In genomic region chr1:198638441-198638840, GRCh38 we compare ENCODE assay signal across 8 cellular contexts. TPM values are rescaled to one million over a fixed set of nuclear protein-coding genes. Genes with fewer than 3 reads are reported as not detected.
DNase-seq lines count a peak whose midpoint lies in the region; ATAC-seq and TF ChIP-seq lines count a peak whose summit lies in the region.

No MANE protein-coding gene starts in this region.

- peak overlapping the region; percentile 77 to 100 (median 92) for H3K4me3 Mint-ChIP-seq in naive thymus-derived CD4-positive, alpha-beta T cell

- H3K9ac ChIP-seq in Loucy (ENCODE audit: low read depth, low read length, poor library complexity, severe bottlenecking) = peak overlapping the region; percentile 97

- DNase-seq in naive thymus-derived CD4-positive, alpha-beta T cell = no peak
- DNase-seq in NCI-H1694 (lab: John Stamatoyannopoulos, UW) (no peak), amniotic stem cell (lab: John Stamatoyannopoulos, UW) (no peak), SKM-1 treated with dmso at 0.1 percent for 144 hours (lab: John Stamatoyannopoulos, UW; ENCODE audit: unreplicated experiment) (no peak), posterior vena cava (ENCODE audit: low spot score) (no peak)

- no peaks in the 10 kb centered on the region for H3K9me2 ChIP-seq in Loucy (replicated peaks; ENCODE audit: low read depth, low read length)

- H3K27me3 ChIP-seq in Loucy (ENCODE audit: insufficient read depth, low read length, poor library complexity, severe bottlenecking) = peaks cover 10% of the 10 kb centered on the region
- no peaks in the 10 kb centered on the region for H3K27me3 ChIP-seq in naive thymus-derived CD4-positive, alpha-beta T cell (ENCODE audit: control insufficient read depth in 2 of 2, insufficient read depth in 2 of 2, low read length in 2 of 2)

- TF ChIP-seq CTCF in Loucy (conservative IDR thresholded peaks at IDR 0.05; ENCODE audit: low read length) = no peak

- peaks cover 13 to 44% (median 39%) of the 10 kb centered on the region in 5 donors for H3K36me3 Mint-ChIP-seq in naive thymus-derived CD4-positive, alpha-beta T cell

- no peak overlapping the region for H2AFZ ChIP-seq in Loucy (ENCODE audit: low read length)

- intact Hi-C loops in naive thymus-derived CD4-positive, alpha-beta T cell (cut with micrococcal nuclease) = loop anchor here (1.0 to 5.0 kb wide), 4 partner anchors 9 to 481 kb away; partner anchors contain the start of gene NEK7 (in 1 of the 2)
- intact Hi-C loops in posterior vena cava (cut with DNase I) = no loop called here

- H4K20me1 ChIP-seq in Loucy (ENCODE audit: insufficient read depth, low read length, poor library complexity, severe bottlenecking) = no peaks in the 10 kb centered on the region

- peaks cover 10% of the 10 kb centered on the region; the same call in 1 of the 2 replicates for H3K36me3 ChIP-seq in Loucy (ENCODE audit: insufficient read depth, low read length)
- H3K36me3 ChIP-seq in naive thymus-derived CD4-positive, alpha-beta T cell (ENCODE audit: control insufficient read depth in 2 of 3, insufficient read depth in 3 of 3, low read length in 3 of 3) = peaks cover 0 to 6% (median 5%) of the 10 kb centered on the region in 3 experiments

- peaks cover 57% of the 10 kb centered on the region for H3K4me1 ChIP-seq in Loucy (ENCODE audit: insufficient read depth, low read length, poor library complexity, severe bottlenecking)
- peaks cover 37 to 46% of the 10 kb centered on the region in 2 donors for H3K4me1 ChIP-seq in naive thymus-derived CD4-positive, alpha-beta T cell (ENCODE audit: control insufficient read depth in 2 of 2, insufficient read depth in 2 of 2, low read length in 2 of 2)

- no peaks in the 10 kb centered on the region for H3K9me3 ChIP-seq in Loucy (ENCODE audit: insufficient read depth, low read depth, low read length)
- H3K9me3 ChIP-seq in naive thymus-derived CD4-positive, alpha-beta T cell (ENCODE audit: control insufficient read depth in 2 of 3, low read length in 3 of 3) = no peaks in the 10 kb centered on the region

- ATAC-seq in GM18861 (IDR thresholded peaks at IDR 0.05; ENCODE audit: unreplicated experiment) (peak; percentile 14), GM21723 (IDR thresholded peaks at IDR 0.05; ENCODE audit: unreplicated experiment) (peak; percentile 25)
- ATAC-seq in naive thymus-derived CD4-positive, alpha-beta T cell = no peak

- H3K27me3 Mint-ChIP-seq in naive thymus-derived CD4-positive, alpha-beta T cell = no peaks in the 10 kb centered on the region

- H3F3A ChIP-seq in Loucy (ENCODE audit: low read depth) = peaks cover 13% of the 10 kb centered on the region; the same call in 1 of the 2 replicates

- H3K4me3 ChIP-seq in Loucy (ENCODE audit: low read length, poor library complexity, severe bottlenecking) = peak overlapping the region; percentile 85
- H3K4me3 ChIP-seq in naive thymus-derived CD4-positive, alpha-beta T cell (ENCODE audit: low read length) = peak overlapping the region; percentile 81

- H3K27ac ChIP-seq in naive thymus-derived CD4-positive, alpha-beta T cell (ENCODE audit: low read depth, low read length) = peak overlapping the region; percentile 94

- CTCF ChIA-PET in naive thymus-derived CD4-positive, alpha-beta T cell (lab: Charles Lee) = interaction anchor here (0.6 to 8.4 kb wide), 4 partner anchors 12 to 91 kb away, joined by 3 to 88 read pairs (median 5); no protein-coding TSS in a partner anchor

- peaks cover 100% of the 10 kb centered on the region for H3K79me2 ChIP-seq in Loucy (ENCODE audit: insufficient read depth, low read length)

- H3K27ac Mint-ChIP-seq in naive thymus-derived CD4-positive, alpha-beta T cell = peak overlapping the region; percentile 86 to 98 (median 95)

- peak overlapping the region; percentile 95 for H3K4me2 ChIP-seq in Loucy (ENCODE audit: low read depth, low read length, poor library complexity, severe bottlenecking)

- H3K9me3 Mint-ChIP-seq in naive thymus-derived CD4-positive, alpha-beta T cell = peaks cover 0 to 12% (median 5%) of the 10 kb centered on the region in 11 donors

- peaks cover 41 to 60% (median 53%) of the 10 kb centered on the region in 7 donors for H3K4me1 Mint-ChIP-seq in naive thymus-derived CD4-positive, alpha-beta T cell

- POLR2A ChIA-PET in naive thymus-derived CD4-positive, alpha-beta T cell (lab: Charles Lee) = interaction anchor here (0.7 to 12.2 kb wide), 20 partner anchors 8 to 115 kb away, joined by 3 to 332 read pairs (median 6); no protein-coding TSS in a partner anchor

RNA-seq across cellular contexts. Expression of gene PTPRC, which starts 0.4 kb away (rescaled TPM):
- 1,000 to 10,000 TPM in 3 of 5 experiments, 100 to 1,000 TPM in 2; 739 to 1,121 (median 1,015) TPM for total RNA-seq in naive thymus-derived CD4-positive, alpha-beta T cell
- polyA plus RNA-seq in naive thymus-derived CD4-positive, alpha-beta T cell = 1,000 to 10,000 TPM; 1,177 to 1,286 TPM
- total RNA-seq in posterior vena cava = 10 to 100 TPM; 30.8 to 41.7 TPM

Comparison
In these comparisons a context has a peak if more than half of its experiments do, and no peak if none do; other contexts are left out.
1. RNA of gene PTPRC, which starts 0.4 kb away (total RNA-seq): 739 to 1,121 TPM in naive thymus-derived CD4-positive, alpha-beta T cell; 30.8 to 41.7 TPM in posterior vena cava; every median in the first group is over 10 times any median in the second.
2. intact Hi-C loops: an anchor here in naive thymus-derived CD4-positive, alpha-beta T cell (1.0 to 5.0 kb wide); none called in posterior vena cava.